Comparison of ENCODE assay signal across 8 cellular contexts in genomic region chr7:130493275-130493868, GRCh38. TPM values are rescaled to one million over a fixed set of nuclear protein-coding genes. Genes with fewer than 3 reads are reported as not detected.
A peak's percentile ranks its signal among the peaks of the same experiment; 100 is the strongest.
DNase-seq lines count a peak whose midpoint lies in the region; ATAC-seq and TF ChIP-seq lines count a peak whose summit lies in the region.

No MANE protein-coding gene starts in this region.

- H3K27me3 Mint-ChIP-seq in activated naive CD4-positive, alpha-beta T cell treated with anti-CD3 and anti-CD28 coated beads for 36 hours (ENCODE audit: low read depth): peaks cover 31% of the 10 kb centered on the region

- TF ChIP-seq CTCF in thoracic aorta (IDR thresholded peaks at IDR 0.05): no peak

- H3K27ac ChIP-seq in thoracic aorta: no peak overlapping the region

- peak overlapping the region; percentile 83 for H3K9ac ChIP-seq in adipocyte (ENCODE audit: low read length)

- CTCF ChIA-PET in activated naive CD4-positive, alpha-beta T cell treated with anti-CD3 and anti-CD28 coated beads for 36 hours (lab: Charles Lee): interaction anchor here (0.6 kb wide), 2 partner anchors 166 to 477 kb away, joined by 3 to 7 read pairs; no protein-coding TSS in a partner anchor

- intact Hi-C loops in activated naive CD4-positive, alpha-beta T cell treated with anti-CD3 and anti-CD28 coated beads for 36 hours (cut with micrococcal nuclease): loop anchor here (10.0 kb wide), 1 partner anchor 201 kb away; no protein-coding TSS in a partner anchor

- no peak for ATAC-seq in thoracic aorta (ENCODE audit: insufficient number of reproducible peaks, low FRiP score, low read depth)
- no peak for ATAC-seq in HG03442 (IDR thresholded peaks at IDR 0.05; ENCODE audit: unreplicated experiment)

- DNase-seq in activated naive CD4-positive, alpha-beta T cell treated with anti-CD3 and anti-CD28 coated beads for 36 hours: no peak
- no peak for DNase-seq in activated naive CD4-positive, alpha-beta T cell (lab: John Stamatoyannopoulos, UW)
- peak; percentile 30 for DNase-seq in adipocyte (ENCODE audit: low read depth)
- peak; percentile 47 for DNase-seq in left kidney (ENCODE audit: low read depth, low spot score)
- DNase-seq in thoracic aorta (ENCODE audit: low spot score): no peak
- no peak for DNase-seq in kidney glomerular epithelial cell (lab: John Stamatoyannopoulos, UW)
- DNase-seq in H4 (ENCODE audit: low spot score): no peak

- no peaks in the 10 kb centered on the region for H3K9me3 Mint-ChIP-seq in activated naive CD4-positive, alpha-beta T cell treated with anti-CD3 and anti-CD28 coated beads for 36 hours

- H3K9me3 ChIP-seq in adipocyte (ENCODE audit: control insufficient read depth, low read length): no peaks in the 10 kb centered on the region
- H3K9me3 ChIP-seq in thoracic aorta: no peaks in the 10 kb centered on the region

- H3K36me3 Mint-ChIP-seq in activated naive CD4-positive, alpha-beta T cell treated with anti-CD3 and anti-CD28 coated beads for 36 hours (ENCODE audit: low read depth): peaks cover 2% of the 10 kb centered on the region

- peak overlapping the region; percentile 56 for H3K4me3 Mint-ChIP-seq in activated naive CD4-positive, alpha-beta T cell treated with anti-CD3 and anti-CD28 coated beads for 36 hours

- peaks cover 9% of the 10 kb centered on the region for H3K4me1 Mint-ChIP-seq in activated naive CD4-positive, alpha-beta T cell treated with anti-CD3 and anti-CD28 coated beads for 36 hours (ENCODE audit: low read depth)

- H3K4me1 ChIP-seq in adipocyte (ENCODE audit: control insufficient read depth, insufficient read depth, low read length) (peaks cover 17% of the 10 kb centered on the region), thoracic aorta (ENCODE audit: control insufficient read depth in 1 of 2, low read depth in 2 of 2) (peaks cover 6 to 13% of the 10 kb centered on the region in 2 donors)

- H3K4me3 ChIP-seq in adipocyte (ENCODE audit: low read length) (peak overlapping the region; percentile 85), thoracic aorta (peak overlapping the region; percentile 61)

- H3K36me3 ChIP-seq in adipocyte (ENCODE audit: control insufficient read depth, insufficient read depth, low read length, severe bottlenecking) (peaks cover 18% of the 10 kb centered on the region), thoracic aorta (no peaks in the 10 kb centered on the region)

- no peak overlapping the region for H3K27ac Mint-ChIP-seq in activated naive CD4-positive, alpha-beta T cell treated with anti-CD3 and anti-CD28 coated beads for 36 hours

- H3K27me3 ChIP-seq in adipocyte (replicated peaks; ENCODE audit: control insufficient read depth, insufficient read depth, low read length) (no peaks in the 10 kb centered on the region), thoracic aorta (replicated peaks; ENCODE audit: insufficient read depth) (no peaks in the 10 kb centered on the region)

RNA-seq across cellular contexts. Expression of gene MEST, which starts 1.5 kb away (rescaled TPM):
- 1 to 10 TPM; 1.4 to 1.6 TPM for total RNA-seq in activated naive CD4-positive, alpha-beta T cell treated with anti-CD3 and anti-CD28 coated beads for 36 hours
- total RNA-seq in thoracic aorta: 1 to 10 TPM; 5.0 to 5.6 TPM
- 0.06 TPM in 1 of 2 replicates, not detected in the other for total RNA-seq in H4 (2014; rRNA removed; shearing (Covaris generic))

RNA-seq across cellular contexts. Expression of gene CEP41, which starts 52.6 kb away (rescaled TPM):
- 10 to 100 TPM; 16.0 to 18.2 TPM for total RNA-seq in activated naive CD4-positive, alpha-beta T cell treated with anti-CD3 and anti-CD28 coated beads for 36 hours
- 1 to 10 TPM; 8.7 to 9.0 TPM for total RNA-seq in thoracic aorta
- 17.7 and 36.0 TPM in 2 replicates for total RNA-seq in H4 (2014; rRNA removed; shearing (Covaris generic))

Comparison
In these comparisons a context has a peak if more than half of its experiments do, and no peak if none do; other contexts are left out.
1. DNase-seq: peak in adipocyte (single experiment) and left kidney (single experiment); none in activated naive CD4-positive, alpha-beta T cell treated with anti-CD3 and anti-CD28 coated beads for 36 hours (single experiment), activated naive CD4-positive, alpha-beta T cell (0 of 4), thoracic aorta (single experiment), kidney glomerular epithelial cell (single experiment) and H4 (single experiment).